ENCODE assay signal across 8 cellular contexts in genomic region chr1:42684139-42684538, GRCh38. TPM values are rescaled to one million over a fixed set of nuclear protein-coding genes. Genes with fewer than 3 reads are reported as not detected.
A peak's percentile ranks its signal among the peaks of the same experiment; 100 is the strongest.
DNase-seq lines count a peak whose midpoint lies in the region; ATAC-seq, FAIRE-seq and TF ChIP-seq lines count a peak whose summit lies in the region.

No MANE protein-coding gene starts in this region.

- no peaks in the 10 kb centered on the region for H3K9me3 ChIP-seq in Loucy (ENCODE audit: insufficient read depth, low read depth, low read length)
- no peaks in the 10 kb centered on the region for H3K9me3 ChIP-seq in kidney (ENCODE audit: control insufficient read depth in 1 of 2, low read length in 2 of 2)
- H3K9me3 ChIP-seq in body of pancreas: no peaks in the 10 kb centered on the region

- H3K27me3 ChIP-seq in Loucy (ENCODE audit: insufficient read depth, low read length, poor library complexity, severe bottlenecking) (no peaks in the 10 kb centered on the region), body of pancreas (no peaks in the 10 kb centered on the region)

- H2AFZ ChIP-seq in Loucy (ENCODE audit: low read length): no peak overlapping the region

- H4K20me1 ChIP-seq in Loucy (ENCODE audit: insufficient read depth, low read length, poor library complexity, severe bottlenecking): peaks cover 62% of the 10 kb centered on the region

- peak overlapping the region; percentile 90 for H3K27ac Mint-ChIP-seq in type B pancreatic cell

- H3K9ac ChIP-seq in Loucy (ENCODE audit: low read depth, low read length, poor library complexity, severe bottlenecking) (peak overlapping the region; percentile 85), kidney (ENCODE audit: low read length in 2 of 2) (peak overlapping the region in 1 of 2 donors; percentile 10)

- DNase-seq in DMS114 treated with DMSO at 0.1 percent for 48 hours (lab: John Stamatoyannopoulos, UW; ENCODE audit: unreplicated experiment): peak; percentile 67
- DNase-seq in activated naive CD4-positive, alpha-beta T cell treated with anti-CD3 and anti-CD28 coated beads, Interleukin-2, amount 50 U/mL, for 16 hours: peak; percentile 15
- no peak for DNase-seq in kidney
- DNase-seq in type B pancreatic cell (ENCODE audit: extremely low spot score, unreplicated experiment): no peak
- no peak for DNase-seq in body of pancreas
- DNase-seq in hippocampal formation (lab: John Stamatoyannopoulos, UW): no peak
- DNase-seq in C1 segment of cervical spinal cord (lab: John Stamatoyannopoulos, UW): no peak

- H3K4me1 ChIP-seq in Loucy (ENCODE audit: insufficient read depth, low read length, poor library complexity, severe bottlenecking) (peaks cover 66% of the 10 kb centered on the region), kidney (ENCODE audit: control insufficient read depth in 1 of 2, insufficient read depth in 1 of 2, low read depth in 1 of 2, low read length in 2 of 2) (peaks cover 20 to 21% of the 10 kb centered on the region in 2 donors), body of pancreas (peaks cover 74% of the 10 kb centered on the region)

- H3K4me3 ChIP-seq in Loucy (ENCODE audit: low read length, poor library complexity, severe bottlenecking) (peak overlapping the region; percentile 83), kidney (ENCODE audit: low read length in 2 of 2) (peak overlapping the region; percentile 63 to 65), body of pancreas (no peak overlapping the region)

- peaks cover 29% of the 10 kb centered on the region for H3K36me3 Mint-ChIP-seq in type B pancreatic cell

- no peak for TF ChIP-seq CTCF in Loucy (conservative IDR thresholded peaks at IDR 0.05; ENCODE audit: low read length)
- TF ChIP-seq CTCF in kidney (IDR thresholded peaks at IDR 0.05; ENCODE audit: borderline replicate concordance, extremely low read depth, insufficient read depth): no peak
- TF ChIP-seq CTCF in type B pancreatic cell (conservative IDR thresholded peaks at IDR 0.05): no peak
- TF ChIP-seq CTCF in body of pancreas (IDR thresholded peaks at IDR 0.05): no peak

- no peaks in the 10 kb centered on the region for H3K9me2 ChIP-seq in Loucy (replicated peaks; ENCODE audit: low read depth, low read length)

- H3K4me1 Mint-ChIP-seq in type B pancreatic cell (ENCODE audit: unreplicated experiment): peaks cover 54% of the 10 kb centered on the region

- no peaks in the 10 kb centered on the region for H3K27me3 Mint-ChIP-seq in type B pancreatic cell

- H3K36me3 ChIP-seq in Loucy (ENCODE audit: insufficient read depth, low read length) (peaks cover 18% of the 10 kb centered on the region), kidney (ENCODE audit: control insufficient read depth in 1 of 2, insufficient read depth in 2 of 2, low read length in 2 of 2) (no peaks in the 10 kb centered on the region), body of pancreas (replicated peaks in 1 of 2; ENCODE audit: insufficient read depth in 1 of 2, low read depth in 2 of 2) (no peaks in the 10 kb centered on the region)

- intact Hi-C loops in kidney (cut with DNase I) (no loop called here), body of pancreas (cut with DNase I) (no loop called here)

- peak overlapping the region; percentile 99 for H3K4me2 ChIP-seq in Loucy (ENCODE audit: low read depth, low read length, poor library complexity, severe bottlenecking)

- FAIRE-seq in kidney (lab: Jason Lieb, UNC): no peak

- no peaks in the 10 kb centered on the region for H3K9me3 Mint-ChIP-seq in type B pancreatic cell

- peaks cover 86% of the 10 kb centered on the region for H3K79me2 ChIP-seq in Loucy (ENCODE audit: insufficient read depth, low read length)

- H3K4me3 Mint-ChIP-seq in type B pancreatic cell: peak overlapping the region; percentile 96

- H3K27ac ChIP-seq in kidney (ENCODE audit: low read depth in 2 of 2, low read length in 2 of 2) (no peak overlapping the region), body of pancreas (no peak overlapping the region)

- 48 to 62% methylated on average over 4 to 5 of the region's 5 CpGs for WGBS in body of pancreas, 2 donors

- H3F3A ChIP-seq in Loucy (ENCODE audit: low read depth): no peaks in the 10 kb centered on the region

- no peak for TF ChIP-seq POLR2A in body of pancreas (IDR thresholded peaks at IDR 0.05)

- no peak for ATAC-seq in body of pancreas

RNA-seq across cellular contexts. Expression of gene YBX1, which starts 1.9 kb away (rescaled TPM):
- total RNA-seq in kidney (395 TPM), type B pancreatic cell (ENCODE audit: low replicate concordance) (508 and 709 TPM in 2 replicates), body of pancreas (100 to 1,000 TPM; 131 to 170 TPM)
- polyA plus RNA-seq in kidney (ENCODE audit: insufficient read depth, low read depth, low replicate concordance): 418 TPM

RNA-seq across cellular contexts. Expression of gene PPIH, which starts 25.9 kb away (rescaled TPM):
- total RNA-seq in kidney: 25.6 TPM
- polyA plus RNA-seq in kidney (ENCODE audit: insufficient read depth, low read depth, low replicate concordance): 40.7 TPM
- total RNA-seq in type B pancreatic cell (ENCODE audit: low replicate concordance): 42.5 and 58.9 TPM in 2 replicates
- 1 to 10 TPM; 4.6 to 7.8 TPM for total RNA-seq in body of pancreas

RNA-seq across cellular contexts. Expression of gene CLDN19, which starts 55.9 kb away (rescaled TPM):
- total RNA-seq in kidney (23.2 TPM), type B pancreatic cell (ENCODE audit: low replicate concordance) (0.33 and 2.3 TPM in 2 replicates), body of pancreas (not detected)
- 42.5 TPM for polyA plus RNA-seq in kidney (ENCODE audit: insufficient read depth, low read depth, low replicate concordance)

Comparison
In these comparisons a context has a peak if more than half of its experiments do, and no peak if none do; other contexts are left out.
1. DNase-seq: peak in DMS114 treated with DMSO at 0.1 percent for 48 hours (single experiment) and activated naive CD4-positive, alpha-beta T cell treated with anti-CD3 and anti-CD28 coated beads, Interleukin-2, amount 50 U/mL, for 16 hours (single experiment); none in kidney (single experiment), type B pancreatic cell (single experiment), body of pancreas (0 of 4), hippocampal formation (0 of 2) and C1 segment of cervical spinal cord (0 of 14).
2. H3K4me3 ChIP-seq: peak in Loucy (single experiment) and kidney (2 of 2); none in body of pancreas (0 of 2).